18 cellular contexts compared by ENCODE assay signal in the genomic region with DNA sequence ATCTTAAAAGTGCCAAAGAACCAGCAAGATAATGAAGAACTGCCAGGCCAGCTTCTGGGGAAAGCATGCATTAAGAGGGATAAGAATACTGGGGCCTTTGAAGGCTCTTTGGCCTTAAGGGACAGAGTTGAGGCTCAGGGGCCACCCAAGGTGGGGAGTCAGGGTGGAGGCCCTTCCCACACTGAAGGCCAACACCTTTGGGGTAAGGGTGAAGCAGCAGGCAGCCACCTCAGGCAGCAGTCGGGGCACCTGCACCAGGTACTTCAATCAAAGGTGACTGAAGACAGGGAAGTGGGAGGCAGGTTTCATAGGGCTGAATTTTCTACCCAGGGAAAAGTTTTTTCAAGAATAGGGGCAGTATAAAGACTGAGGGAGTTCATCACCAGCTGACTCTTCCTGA.
DNase-seq lines count a peak whose midpoint lies in the region; ATAC-seq and TF ChIP-seq lines count a peak whose summit lies in the region.
"Had no signal": no experiment of that assay in that cellular context is flagged by ENCODE, and none has a peak within 500 bp of the region (broad histone marks: within the 10 kb centered on the region; RNA-seq: fewer than 3 reads in every experiment).

No MANE protein-coding gene starts in this region.

- peaks cover 0 to 2% of the 10 kb centered on the region in 2 donors for H3K36me3 Mint-ChIP-seq in CD14-positive monocyte
- H3K36me3 Mint-ChIP-seq in activated CD8-positive, alpha-beta T cell treated with anti-CD3 and anti-CD28 coated beads, Interleukin-2, amount 10 ng/mL, durations not matched to agents 7 days and 5 days (ENCODE audit: low read depth), result peaks cover 9% of the 10 kb centered on the region
- H3K36me3 Mint-ChIP-seq: stimulated activated effector memory CD8-positive, alpha-beta T cell treated with anti-CD3 and anti-CD28 coated beads, Interleukin-12 subunit alpha, Interleukin-12 subunit beta, amount 100 ng/mL, for 72 hours had no signal

- H3K4me2 ChIP-seq in BLaER1, result peak overlapping the region; percentile 57

- H3K9me3 Mint-ChIP-seq in CD14-positive monocyte, result peaks cover 0 to 2% (median 0%) of the 10 kb centered on the region in 7 donors
- H3K9me3 Mint-ChIP-seq in activated CD8-positive, alpha-beta T cell treated with anti-CD3 and anti-CD28 coated beads, Interleukin-2, amount 10 ng/mL, durations not matched to agents 7 days and 5 days (ENCODE audit: insufficient read depth), result peaks cover 4% of the 10 kb centered on the region
- H3K9me3 Mint-ChIP-seq: stimulated activated effector memory CD8-positive, alpha-beta T cell treated with anti-CD3 and anti-CD28 coated beads, Interleukin-12 subunit alpha, Interleukin-12 subunit beta, amount 100 ng/mL, for 72 hours had no signal

- H3K4me3 Mint-ChIP-seq in CD14-positive monocyte, result no peak overlapping the region
- no peak overlapping the region for H3K4me3 Mint-ChIP-seq in activated CD8-positive, alpha-beta T cell treated with anti-CD3 and anti-CD28 coated beads, Interleukin-2, amount 10 ng/mL, durations not matched to agents 7 days and 5 days
- H3K4me3 Mint-ChIP-seq: stimulated activated effector memory CD8-positive, alpha-beta T cell treated with anti-CD3 and anti-CD28 coated beads, Interleukin-12 subunit alpha, Interleukin-12 subunit beta, amount 100 ng/mL, for 72 hours had no signal

- H3K4me3 ChIP-seq in BLaER1, result no peak overlapping the region
- H3K4me3 ChIP-seq in mucosa of descending colon, result no peak overlapping the region
- H3K4me3 ChIP-seq in coronary artery, result no peak overlapping the region
- H3K4me3 ChIP-seq: right atrium auricular region, tibial artery had no signal

- peaks cover 58% of the 10 kb centered on the region for H3K4me1 ChIP-seq in BLaER1
- no peaks in the 10 kb centered on the region for H3K4me1 ChIP-seq in mucosa of descending colon (ENCODE audit: low read depth)

- H3K4me1 Mint-ChIP-seq in CD14-positive monocyte, result peaks cover 48% of the 10 kb centered on the region
- peaks cover 29% of the 10 kb centered on the region for H3K4me1 Mint-ChIP-seq in activated CD8-positive, alpha-beta T cell treated with anti-CD3 and anti-CD28 coated beads, Interleukin-2, amount 10 ng/mL, durations not matched to agents 7 days and 5 days (ENCODE audit: low read depth)

- H3K27me3 ChIP-seq in BLaER1, result no peaks in the 10 kb centered on the region
- H3K27me3 ChIP-seq: right atrium auricular region, tibial artery had no signal

- H3K27ac ChIP-seq in BLaER1 (no peak overlapping the region; the same call in 1 of the 2 replicates), coronary artery (no peak overlapping the region)
- H3K27ac ChIP-seq: tibial artery had no signal

- POLR2A ChIA-PET in activated CD8-positive, alpha-beta T cell treated with anti-CD3 and anti-CD28 coated beads, Interleukin-2, amount 10 ng/mL, durations not matched to agents 7 days and 5 days (lab: Charles Lee), result no interaction called here

- H3K27me3 Mint-ChIP-seq in CD14-positive monocyte (ENCODE audit: low read depth in 3 of 3), result peaks cover 0 to 3% (median 0%) of the 10 kb centered on the region in 3 donors
- no peaks in the 10 kb centered on the region for H3K27me3 Mint-ChIP-seq in activated CD8-positive, alpha-beta T cell treated with anti-CD3 and anti-CD28 coated beads, Interleukin-2, amount 10 ng/mL, durations not matched to agents 7 days and 5 days (ENCODE audit: low read depth)

- CTCF ChIA-PET in activated CD8-positive, alpha-beta T cell treated with anti-CD3 and anti-CD28 coated beads, Interleukin-2, amount 10 ng/mL, durations not matched to agents 7 days and 5 days (lab: Charles Lee), result no interaction called here

- no peak for ATAC-seq in activated CD8-positive, alpha-beta T cell treated with anti-CD3 and anti-CD28 coated beads, Interleukin-2, amount 10 ng/mL, durations not matched to agents 7 days and 5 days
- no peak for ATAC-seq in mucosa of descending colon
- no peak for ATAC-seq in GM21367 (IDR thresholded peaks at IDR 0.05; ENCODE audit: unreplicated experiment)
- ATAC-seq: stimulated activated effector memory CD8-positive, alpha-beta T cell treated with anti-CD3 and anti-CD28 coated beads, Interleukin-12 subunit alpha, Interleukin-12 subunit beta, amount 100 ng/mL, for 72 hours had no signal

- in situ Hi-C loops in GM13976 (cut with MboI; ENCODE audit: low sequenced_read_pairs, unreplicated experiment), result loop anchor here (10.0 kb wide), 1 partner anchor 86 kb away; a partner anchor contains a TSS

- H4K20me1 ChIP-seq in BLaER1, result no peaks in the 10 kb centered on the region

- H3K27ac Mint-ChIP-seq in CD14-positive monocyte, result peak overlapping the region in 4 of 7 donors; percentile 37 to 80 (median 65)
- H3K27ac Mint-ChIP-seq in activated CD8-positive, alpha-beta T cell treated with anti-CD3 and anti-CD28 coated beads, Interleukin-2, amount 10 ng/mL, durations not matched to agents 7 days and 5 days, result peak overlapping the region; percentile 44
- H3K27ac Mint-ChIP-seq: stimulated activated effector memory CD8-positive, alpha-beta T cell treated with anti-CD3 and anti-CD28 coated beads, Interleukin-12 subunit alpha, Interleukin-12 subunit beta, amount 100 ng/mL, for 72 hours had no signal

- H3K9me3 ChIP-seq in BLaER1, result peaks cover 13% of the 10 kb centered on the region; the same call in 1 of the 2 replicates
- no peaks in the 10 kb centered on the region for H3K9me3 ChIP-seq in mucosa of descending colon
- H3K9me3 ChIP-seq: right atrium auricular region, tibial artery had no signal

- no peak for DNase-seq in CD14-positive monocyte (ENCODE audit: low spot score)
- DNase-seq in activated CD8-positive, alpha-beta T cell treated with anti-CD3 and anti-CD28 coated beads, Interleukin-2, amount 10 ng/mL, durations not matched to agents 7 days and 5 days, result no peak
- peak in 2 of 3 donors; percentile 19 to 21 for DNase-seq in mucosa of descending colon
- no peak for DNase-seq in coronary artery (ENCODE audit: low spot score)
- DNase-seq in GM13976 (ENCODE audit: low spot score), result no peak
- DNase-seq: activated effector memory CD4-positive, alpha-beta T cell treated with Interleukin-2 at 50 U/mL for 16 hours; Karpas-422; NCI-H1105; NCI-H2081 treated with DMSO at 0.1 percent for 48 hours; NCI-H510A treated with DMSO at 0.1 percent for 48 hours; occipital lobe; Right ventricle myocardium superior; stimulated activated CD4-positive, alpha-beta T cell treated with anti-CD3 and anti-CD28 coated beads, Interleukin-15, amount 100 ng/mL, for 24 hours had no signal

- no peak for TF ChIP-seq CTCF in CD14-positive monocyte (IDR thresholded peaks at IDR 0.05)
- no peak for TF ChIP-seq CTCF in mucosa of descending colon (IDR thresholded peaks at IDR 0.05)
- TF ChIP-seq CTCF in coronary artery (IDR thresholded peaks at IDR 0.05), result no peak
- TF ChIP-seq CTCF in GM13976 (IDR thresholded peaks at IDR 0.05; ENCODE audit: borderline replicate concordance, control extremely low read depth, extremely low read depth, insufficient read depth, missing control alignments), result no peak

- 0 out of 2 replicates have a peak overlapping the region, but pooled peaks have one; percentile 15 for H3K9ac ChIP-seq in BLaER1

- intact Hi-C loops in CD14-positive monocyte (cut with micrococcal nuclease) (no loop called here), mucosa of descending colon (cut with DNase I, micrococcal nuclease) (no loop called here)

- H3K36me3 ChIP-seq in BLaER1, result no peaks in the 10 kb centered on the region
- no peaks in the 10 kb centered on the region for H3K36me3 ChIP-seq in mucosa of descending colon (ENCODE audit: low read depth)
- H3K36me3 ChIP-seq: right atrium auricular region, tibial artery had no signal

Comparison
In these comparisons a context has a peak if more than half of its experiments do, and no peak if none do; other contexts are left out.
1. DNase-seq: peak in mucosa of descending colon (2 of 3); none in CD14-positive monocyte (single experiment), activated CD8-positive, alpha-beta T cell treated with anti-CD3 and anti-CD28 coated beads, Interleukin-2, amount 10 ng/mL, durations not matched to agents 7 days and 5 days (single experiment), coronary artery (single experiment) and GM13976 (single experiment).